ENCODE assay signal across 17 cellular contexts in genomic region chr1:169390303-169390702, GRCh38. TPM values are rescaled to one million over a fixed set of nuclear protein-coding genes. Genes with fewer than 3 reads are reported as not detected.
A peak's percentile ranks its signal among the peaks of the same experiment; 100 is the strongest.
DNase-seq lines count a peak whose midpoint lies in the region; ATAC-seq and TF ChIP-seq lines count a peak whose summit lies in the region.
"Had no signal": no experiment of that assay in that cellular context is flagged by ENCODE, and none has a peak within 500 bp of the region (broad histone marks: within the 10 kb centered on the region; RNA-seq: fewer than 3 reads in every experiment).

No MANE protein-coding gene starts in this region.

- no peaks in the 10 kb centered on the region for H3K27me3 ChIP-seq in CD4-positive, CD25-positive, alpha-beta regulatory T cell (ENCODE audit: control insufficient read depth, insufficient read depth, low read length)
- H3K27me3 ChIP-seq in MG63 (no peaks in the 10 kb centered on the region), esophagus muscularis mucosa (no peaks in the 10 kb centered on the region), osteoblast (ENCODE audit: insufficient read depth, low read length) (no peaks in the 10 kb centered on the region)
- H3K27me3 ChIP-seq: dorsolateral prefrontal cortex, foreskin keratinocyte had no signal

- no peak overlapping the region for H2AFZ ChIP-seq in osteoblast (ENCODE audit: low read length)

- H3K79me2 ChIP-seq in osteoblast (ENCODE audit: insufficient read depth, low read length) = no peaks in the 10 kb centered on the region

- H3K27ac Mint-ChIP-seq in CD4-positive, CD25-positive, alpha-beta regulatory T cell = no peak overlapping the region
- H3K27ac Mint-ChIP-seq: activated B cell treated with CpG ODN at 0.5 μM for 24 hours, nephron progenitor cell, type B pancreatic cell had no signal

- H3K27ac ChIP-seq in CD4-positive, CD25-positive, alpha-beta regulatory T cell (ENCODE audit: insufficient read depth, low read length, poor library complexity, severe bottlenecking) = peak overlapping the region; percentile 23
- H3K27ac ChIP-seq in esophagus muscularis mucosa (replicated peaks in 1 of 4) (no peak overlapping the region), osteoblast (ENCODE audit: low read depth, low read length) (no peak overlapping the region)
- H3K27ac ChIP-seq: dorsolateral prefrontal cortex, foreskin keratinocyte, HL-60 had no signal

- no peak overlapping the region for H3K4me2 ChIP-seq in osteoblast (ENCODE audit: insufficient read depth, low read length)

- no peaks in the 10 kb centered on the region for H3K27me3 Mint-ChIP-seq in CD4-positive, CD25-positive, alpha-beta regulatory T cell
- H3K27me3 Mint-ChIP-seq: activated B cell treated with CpG ODN at 0.5 μM for 24 hours, type B pancreatic cell had no signal

- DNase-seq in CD4-positive, CD25-positive, alpha-beta regulatory T cell = peak in 1 of 3 donors; percentile 54
- DNase-seq in MG63 = no peak
- no peak for DNase-seq in NCI-H128 (lab: John Stamatoyannopoulos, UW; ENCODE audit: unreplicated experiment)
- DNase-seq in esophagus muscularis mucosa (ENCODE audit: extremely low spot score) = no peak
- DNase-seq in osteoblast (ENCODE audit: insufficient read length, low spot score, missing footprints) = no peak
- DNase-seq: activated B cell treated with CpG ODN at 0.5 μM for 24 hours, dorsolateral prefrontal cortex, foreskin keratinocyte, MM.1S, NCI-H524, nephron progenitor cell, Right ventricle myocardium superior had no signal

- no peak for TF ChIP-seq POLR2A in esophagus muscularis mucosa (IDR thresholded peaks at IDR 0.05; ENCODE audit: low read depth)

- no peaks in the 10 kb centered on the region for H3K9me3 ChIP-seq in CD4-positive, CD25-positive, alpha-beta regulatory T cell (ENCODE audit: control insufficient read depth in 2 of 2, low read length in 2 of 2)
- H3K9me3 ChIP-seq in MG63 (no peaks in the 10 kb centered on the region), esophagus muscularis mucosa (no peaks in the 10 kb centered on the region), osteoblast (ENCODE audit: low read depth, low read length) (no peaks in the 10 kb centered on the region)

- peaks cover 62% of the 10 kb centered on the region for H3K36me3 Mint-ChIP-seq in CD4-positive, CD25-positive, alpha-beta regulatory T cell

- H3K4me1 ChIP-seq in CD4-positive, CD25-positive, alpha-beta regulatory T cell (ENCODE audit: control insufficient read depth, insufficient read depth, low read length, poor library complexity, severe bottlenecking) = no peaks in the 10 kb centered on the region
- no peaks in the 10 kb centered on the region for H3K4me1 ChIP-seq in esophagus muscularis mucosa
- no peaks in the 10 kb centered on the region for H3K4me1 ChIP-seq in osteoblast (ENCODE audit: insufficient read depth, low read length)

- no peak for ATAC-seq in CD4-positive, CD25-positive, alpha-beta regulatory T cell (ENCODE audit: low read depth in 2 of 2)
- peak; percentile 85 for ATAC-seq in GM18868 (IDR thresholded peaks at IDR 0.05; ENCODE audit: unreplicated experiment)
- peak; percentile 70 for ATAC-seq in HG02571 (IDR thresholded peaks at IDR 0.05; ENCODE audit: unreplicated experiment)
- peak; percentile 84 for ATAC-seq in HG03432 (IDR thresholded peaks at IDR 0.05; ENCODE audit: unreplicated experiment)
- ATAC-seq: foreskin keratinocyte had no signal

- intact Hi-C loops in esophagus muscularis mucosa (cut with DNase I) = no loop called here

- no peak for TF ChIP-seq EP300 in esophagus muscularis mucosa (IDR thresholded peaks at IDR 0.05)

- no peak overlapping the region for H3K4me3 ChIP-seq in CD4-positive, CD25-positive, alpha-beta regulatory T cell (ENCODE audit: low read depth, low read length)
- H3K4me3 ChIP-seq in MG63 (no peak overlapping the region), esophagus muscularis mucosa (no peak overlapping the region), osteoblast (ENCODE audit: insufficient read depth, low read length) (no peak overlapping the region)
- H3K4me3 ChIP-seq: dorsolateral prefrontal cortex had no signal

- peak overlapping the region in 1 of 4 donors; percentile 63 for H3K4me3 Mint-ChIP-seq in CD4-positive, CD25-positive, alpha-beta regulatory T cell
- H3K4me3 Mint-ChIP-seq: activated B cell treated with CpG ODN at 0.5 μM for 24 hours, nephron progenitor cell, type B pancreatic cell had no signal

- H3K36me3 ChIP-seq in CD4-positive, CD25-positive, alpha-beta regulatory T cell (ENCODE audit: control insufficient read depth, insufficient read depth, low read length) = peaks cover 66% of the 10 kb centered on the region
- peaks cover 45% of the 10 kb centered on the region for H3K36me3 ChIP-seq in MG63
- peaks cover 31 to 93% (median 56%) of the 10 kb centered on the region in 4 donors for H3K36me3 ChIP-seq in esophagus muscularis mucosa
- peaks cover 70% of the 10 kb centered on the region for H3K36me3 ChIP-seq in osteoblast (ENCODE audit: insufficient read depth, low read length)

- TF ChIP-seq CTCF in esophagus muscularis mucosa (IDR thresholded peaks at IDR 0.05) (no peak), osteoblast (IDR thresholded peaks at IDR 0.05; ENCODE audit: extremely low read depth, low read depth, low read length) (no peak)

- no peaks in the 10 kb centered on the region for H4K20me1 ChIP-seq in osteoblast (ENCODE audit: insufficient read depth, low read length)

- H3K4me1 Mint-ChIP-seq in CD4-positive, CD25-positive, alpha-beta regulatory T cell = peaks cover 7 to 17% (median 12%) of the 10 kb centered on the region in 4 donors
- H3K4me1 Mint-ChIP-seq: activated B cell treated with CpG ODN at 0.5 μM for 24 hours, nephron progenitor cell had no signal

- peaks cover 0 to 1% (median 0%) of the 10 kb centered on the region in 7 donors for H3K9me3 Mint-ChIP-seq in CD4-positive, CD25-positive, alpha-beta regulatory T cell
- H3K9me3 Mint-ChIP-seq: activated B cell treated with CpG ODN at 0.5 μM for 24 hours, nephron progenitor cell, type B pancreatic cell had no signal

RNA-seq across cellular contexts. Expression of gene BLZF1, which starts 22.3 kb away (rescaled TPM):
- 22.9 TPM for total RNA-seq in CD4-positive, CD25-positive, alpha-beta regulatory T cell
- 10 to 100 TPM; 15.1 to 24.4 (median 16.5) TPM for polyA plus RNA-seq in CD4-positive, CD25-positive, alpha-beta regulatory T cell
- total RNA-seq in MG63 (2014; rRNA removed; shearing (Covaris generic); ENCODE audit: low replicate concordance) = 33.2 and 36.4 TPM in 2 replicates
- total RNA-seq in esophagus muscularis mucosa (10 to 100 TPM; 28.1 to 41.1 (median 36.2) TPM), osteoblast (29.5 and 29.7 TPM in 2 replicates)

RNA-seq across cellular contexts. Expression of gene NME7, which starts 22.7 kb away (rescaled TPM):
- total RNA-seq in CD4-positive, CD25-positive, alpha-beta regulatory T cell = 8.3 TPM
- polyA plus RNA-seq in CD4-positive, CD25-positive, alpha-beta regulatory T cell = 10 to 100 TPM; 13.0 to 40.2 (median 19.9) TPM
- 10.0 and 18.6 TPM in 2 replicates for total RNA-seq in MG63 (2014; rRNA removed; shearing (Covaris generic); ENCODE audit: low replicate concordance)
- total RNA-seq in esophagus muscularis mucosa = 10 to 100 TPM; 10.2 to 27.8 (median 14.5) TPM
- 28.0 and 31.5 TPM in 2 replicates for total RNA-seq in osteoblast

RNA-seq across cellular contexts. Expression of gene CCDC181, which starts 37.0 kb away (rescaled TPM):
- not detected for total RNA-seq in CD4-positive, CD25-positive, alpha-beta regulatory T cell
- not detected for polyA plus RNA-seq in CD4-positive, CD25-positive, alpha-beta regulatory T cell
- not detected in 2 replicates for total RNA-seq in MG63 (2014; rRNA removed; shearing (Covaris generic); ENCODE audit: low replicate concordance)
- total RNA-seq in esophagus muscularis mucosa (1 to 10 TPM in 1 of 4 donors, under 1 TPM in 3; 0.80 to 2.3 (median 0.91) TPM), osteoblast (0.29 and 0.36 TPM in 2 replicates)
- total RNA-seq: activated B cell treated with CpG ODN at 0.5 μM for 24 hours, foreskin keratinocyte had no signal

Comparison
In these comparisons a context has a peak if more than half of its experiments do, and no peak if none do; other contexts are left out.
1. ATAC-seq: peak in GM18868 (single experiment), HG02571 (single experiment) and HG03432 (single experiment); none in CD4-positive, CD25-positive, alpha-beta regulatory T cell (0 of 2).